12 cellular contexts compared by ENCODE assay signal in the genomic region with DNA sequence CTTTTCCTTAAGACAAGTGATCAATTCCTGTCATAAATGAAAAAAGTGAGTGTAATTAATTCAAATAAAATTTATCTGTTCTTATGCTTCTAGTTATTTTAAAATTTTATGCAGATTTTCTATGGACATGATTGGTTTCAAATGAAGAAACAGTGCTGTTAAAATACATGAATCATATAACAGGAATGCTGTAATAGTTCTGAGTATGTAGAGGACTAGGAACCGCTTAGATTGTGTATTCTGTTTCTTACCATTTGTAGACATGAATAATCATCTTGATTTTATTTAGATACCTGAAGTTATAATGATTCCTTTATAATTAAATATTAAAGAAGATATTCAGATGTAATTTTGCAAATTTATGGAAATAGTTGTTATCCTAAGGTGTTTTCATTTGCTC. TPM values are rescaled to one million over a fixed set of nuclear protein-coding genes. Genes with fewer than 3 reads are reported as not detected.
A peak's percentile ranks its signal among the peaks of the same experiment; 100 is the strongest.
DNase-seq lines count a peak whose midpoint lies in the region; ATAC-seq, FAIRE-seq and TF ChIP-seq lines count a peak whose summit lies in the region.
"Had no signal": no experiment of that assay in that cellular context is flagged by ENCODE, and none has a peak within 500 bp of the region (broad histone marks: within the 10 kb centered on the region; RNA-seq: fewer than 3 reads in every experiment).

No MANE protein-coding gene starts in this region.

- dilution Hi-C loops in endothelial cell of umbilical vein (cut with MboI; ENCODE audit: extremely low pct_ligation_motif_present, low sequenced_read_pairs), result no loop called here

- H4K20me1 ChIP-seq in endothelial cell of umbilical vein (replicated peaks; ENCODE audit: control insufficient read depth, extremely low read depth, insufficient read depth, low read length), result peaks cover 12% of the 10 kb centered on the region

- H3K9me3 Mint-ChIP-seq in activated CD8-positive, alpha-beta memory T cell treated with anti-CD3 and anti-CD28 coated beads, Interleukin-2, amount 10 ng/mL, durations not matched to agents 7 days and 5 days (ENCODE audit: low read depth), result no peaks in the 10 kb centered on the region
- H3K9me3 Mint-ChIP-seq: nephron had no signal

- TF ChIP-seq POLR2A in endothelial cell of umbilical vein (IDR thresholded peaks at IDR 0.05; ENCODE audit: low read depth, low read length), result no peak
- no peak for TF ChIP-seq POLR2A in spleen (IDR thresholded peaks at IDR 0.05)

- H3K4me1 ChIP-seq in endothelial cell of umbilical vein (ENCODE audit: control insufficient read depth, extremely low read depth, insufficient read depth, low read length) (peaks cover 34% of the 10 kb centered on the region), spleen (peaks cover 66 to 89% (median 86%) of the 10 kb centered on the region in 6 donors)
- H3K4me1 ChIP-seq: BE2C had no signal

- ATAC-seq in activated CD8-positive, alpha-beta memory T cell treated with anti-CD3 and anti-CD28 coated beads, Interleukin-2, amount 10 ng/mL, durations not matched to agents 7 days and 5 days, result no peak
- no peak for ATAC-seq in GM21723 (IDR thresholded peaks at IDR 0.05; ENCODE audit: unreplicated experiment)
- ATAC-seq in HG02798 (IDR thresholded peaks at IDR 0.05; ENCODE audit: poor library complexity, unreplicated experiment), result no peak
- ATAC-seq: heart right ventricle had no signal

- POLR2A ChIA-PET in endothelial cell of umbilical vein (lab: Charles Lee), result no interaction called here

- H3K79me2 ChIP-seq in endothelial cell of umbilical vein (ENCODE audit: control insufficient read depth, insufficient read depth, low read length), result peaks cover 94% of the 10 kb centered on the region

- H3K4me3 Mint-ChIP-seq in activated CD8-positive, alpha-beta memory T cell treated with anti-CD3 and anti-CD28 coated beads, Interleukin-2, amount 10 ng/mL, durations not matched to agents 7 days and 5 days, result peak overlapping the region; percentile 62

- TF ChIP-seq CTCF in endothelial cell of umbilical vein (IDR thresholded peaks at IDR 0.05; ENCODE audit: extremely low read depth in 1 of 2, insufficient read depth in 1 of 2, low read depth in 1 of 2, low read length in 2 of 2) (no peak), spleen (IDR thresholded peaks at IDR 0.05 in 8 of 11, conservative IDR thresholded peaks at IDR 0.05 in 3 of 11) (no peak)

- CTCF ChIA-PET in activated CD8-positive, alpha-beta memory T cell treated with anti-CD3 and anti-CD28 coated beads, Interleukin-2, amount 10 ng/mL, durations not matched to agents 7 days and 5 days (lab: Charles Lee), result interaction anchor here (1.5 kb wide), 1 partner anchor 70 kb away, joined by 3 read pairs; no protein-coding TSS in a partner anchor
- CTCF ChIA-PET in endothelial cell of umbilical vein (lab: Charles Lee), result interaction anchor here (1.2 kb wide), 1 partner anchor 313 kb away, joined by 3 read pairs; no protein-coding TSS in a partner anchor

- H3K9me1 ChIP-seq in endothelial cell of umbilical vein (replicated peaks; ENCODE audit: control insufficient read depth, extremely low read depth, insufficient read depth, low read length), result no peaks in the 10 kb centered on the region

- H2AFZ ChIP-seq in endothelial cell of umbilical vein (ENCODE audit: low read depth, low read length), result no peak overlapping the region

- H3K4me3 ChIP-seq in endothelial cell of umbilical vein (replicated peaks in 1 of 3; ENCODE audit: insufficient read depth in 1 of 3, low read depth in 1 of 3, low read length in 3 of 3) (no peak overlapping the region), spleen (peak overlapping the region in 2 of 8 donors; percentile 41 to 99)
- H3K4me3 ChIP-seq: heart right ventricle had no signal

- H3K27me3 ChIP-seq in endothelial cell of umbilical vein (ENCODE audit: control insufficient read depth in 2 of 2, insufficient read depth in 2 of 2, low read length in 2 of 2) (no peaks in the 10 kb centered on the region), spleen (replicated peaks in 1 of 7) (no peaks in the 10 kb centered on the region)
- H3K27me3 ChIP-seq: BE2C, heart right ventricle had no signal

- peak overlapping the region; percentile 18 for H3K4me2 ChIP-seq in endothelial cell of umbilical vein (ENCODE audit: insufficient read depth, low read length)

- H3K9me3 ChIP-seq in endothelial cell of umbilical vein (replicated peaks; ENCODE audit: control insufficient read depth, insufficient read depth, low read length), result no peaks in the 10 kb centered on the region
- H3K9me3 ChIP-seq in spleen, result no peaks in the 10 kb centered on the region
- H3K9me3 ChIP-seq: BE2C, heart right ventricle had no signal

- H3K36me3 Mint-ChIP-seq in activated CD8-positive, alpha-beta memory T cell treated with anti-CD3 and anti-CD28 coated beads, Interleukin-2, amount 10 ng/mL, durations not matched to agents 7 days and 5 days, result peaks cover 41% of the 10 kb centered on the region

- no peaks in the 10 kb centered on the region for H3K27me3 Mint-ChIP-seq in activated CD8-positive, alpha-beta memory T cell treated with anti-CD3 and anti-CD28 coated beads, Interleukin-2, amount 10 ng/mL, durations not matched to agents 7 days and 5 days

- H3K36me3 ChIP-seq in endothelial cell of umbilical vein (ENCODE audit: control insufficient read depth in 2 of 2, extremely low read depth in 1 of 2, insufficient read depth in 2 of 2, low read length in 2 of 2) (peaks cover 0 to 2% of the 10 kb centered on the region in 2 experiments), spleen (peaks cover 0 to 42% (median 3%) of the 10 kb centered on the region in 6 donors)
- H3K36me3 ChIP-seq: BE2C had no signal

- no TSS peak for BruUV-seq in endothelial cell of umbilical vein (replicated peaks; lab: Mats Ljungman, UMichigan)

- whole genome bisulfite sequencing in spleen, 5 donors, result 68 to 90% (median 82%) methylated on average over 1 of the region's 1 CpG

- no peak overlapping the region for H3K27ac ChIP-seq in endothelial cell of umbilical vein (ENCODE audit: insufficient read depth, low read depth, low read length)
- H3K27ac ChIP-seq in spleen, result peak overlapping the region in 7 of 8 donors; percentile 18 to 70 (median 62)

- FAIRE-seq in endothelial cell of umbilical vein (lab: Jason Lieb, UNC), result no peak

- no peak for DNase-seq in activated CD8-positive, alpha-beta memory T cell treated with anti-CD3 and anti-CD28 coated beads, Interleukin-2, amount 10 ng/mL, durations not matched to agents 7 days and 5 days
- no peak for DNase-seq in activated CD8-positive, alpha-beta memory T cell treated with anti-CD3 and anti-CD28 coated beads, Interleukin-2, amount 50 U/mL, for 4 hours
- DNase-seq in RKO (ENCODE audit: low spot score) (peak; percentile 69), endothelial cell of umbilical vein (ENCODE audit: low read depth, low spot score) (peak; percentile 3), spleen (no peak), KG1 (lab: John Stamatoyannopoulos, UW) (no peak)
- DNase-seq: BE2C, heart right ventricle, T1000 had no signal

- intact Hi-C loops in endothelial cell of umbilical vein (cut with micrococcal nuclease) (no loop called here), spleen (cut with DNase I; ENCODE audit: low total_unique reads) (no loop called here)

- no peak overlapping the region for H3K9ac ChIP-seq in endothelial cell of umbilical vein (replicated peaks; ENCODE audit: extremely low read depth, insufficient read depth, low read length)

- H3K4me1 Mint-ChIP-seq in activated CD8-positive, alpha-beta memory T cell treated with anti-CD3 and anti-CD28 coated beads, Interleukin-2, amount 10 ng/mL, durations not matched to agents 7 days and 5 days, result peaks cover 55% of the 10 kb centered on the region

- H3K27ac Mint-ChIP-seq in activated CD8-positive, alpha-beta memory T cell treated with anti-CD3 and anti-CD28 coated beads, Interleukin-2, amount 10 ng/mL, durations not matched to agents 7 days and 5 days, result peak overlapping the region; percentile 95
- H3K27ac Mint-ChIP-seq: nephron had no signal

TF ChIP-seq in endothelial cell of umbilical vein, 7 proteins besides CTCF, POLR2A, EP300 and RAD21:
- TF ChIP-seq FOS (IDR thresholded peaks at IDR 0.05; ENCODE audit: borderline replicate concordance, insufficient read depth, low read length), result peak; percentile 18
- TF ChIP-seq GATA2 (IDR thresholded peaks at IDR 0.05; ENCODE audit: insufficient read depth, insufficient read length, low read depth, low read length), result no peak

RNA-seq across cellular contexts. Expression of a gene that starts 3.5 kb away (rescaled TPM):
- total RNA-seq in activated CD8-positive, alpha-beta memory T cell treated with anti-CD3 and anti-CD28 coated beads, Interleukin-2, amount 10 ng/mL, durations not matched to agents 7 days and 5 days, result 100 to 1,000 TPM; 367 to 502 TPM
- 287 and 301 TPM in 2 replicates for total RNA-seq in endothelial cell of umbilical vein
- polyA plus RNA-seq in endothelial cell of umbilical vein, result 32.5 and 48.7 TPM in 2 replicates
- polyA plus RNA-seq in endothelial cell of umbilical vein (2011; cell fraction: cytosol; rRNA removed), result 73.4 and 76.2 TPM in 2 replicates
- polyA plus RNA-seq in endothelial cell of umbilical vein (2011; cell fraction: nucleus; rRNA removed), result 30.0 and 36.4 TPM in 2 replicates
- 284 and 365 TPM in 2 replicates for polyA plus RNA-seq in endothelial cell of umbilical vein (2012)
- 89.8 and 93.0 TPM in 2 replicates for polyA minus RNA-seq in endothelial cell of umbilical vein
- 52.8 TPM for polyA minus RNA-seq in endothelial cell of umbilical vein (2011; cell fraction: cytosol; rRNA and poly(A)+ RNA removed)
- 22.1 and 34.0 TPM in 2 replicates for polyA minus RNA-seq in endothelial cell of umbilical vein (2011; cell fraction: nucleus; rRNA and poly(A)+ RNA removed)
- total RNA-seq in spleen, result 100 to 1,000 TPM; 172 to 348 (median 338) TPM
- 100 to 1,000 TPM; 106 to 146 (median 130) TPM for polyA plus RNA-seq in spleen

Comparison
In these comparisons a context has a peak if more than half of its experiments do, and no peak if none do; other contexts are left out.
1. DNase-seq: peak in RKO (single experiment) and endothelial cell of umbilical vein (single experiment); none in activated CD8-positive, alpha-beta memory T cell treated with anti-CD3 and anti-CD28 coated beads, Interleukin-2, amount 10 ng/mL, durations not matched to agents 7 days and 5 days (single experiment), activated CD8-positive, alpha-beta memory T cell treated with anti-CD3 and anti-CD28 coated beads, Interleukin-2, amount 50 U/mL, for 4 hours (single experiment), spleen (single experiment) and KG1 (single experiment).